ENCODE assay signal across 8 cellular contexts in genomic region chr13:27455331-27455855, GRCh38. TPM values are rescaled to one million over a fixed set of nuclear protein-coding genes. Genes with fewer than 3 reads are reported as not detected.
A peak's percentile ranks its signal among the peaks of the same experiment; 100 is the strongest.
DNase-seq lines count a peak whose midpoint lies in the region; ATAC-seq and TF ChIP-seq lines count a peak whose summit lies in the region.

No MANE protein-coding gene starts in this region.

- peak in 4 of 5 donors; percentile 33 to 40 (median 36) for DNase-seq in CD4-positive, alpha-beta memory T cell
- DNase-seq in KG1 (lab: John Stamatoyannopoulos, UW) (peak; percentile 44), ascending aorta (ENCODE audit: low spot score in 2 of 2) (no peak), natural killer cell (no peak), NCI-H345 treated with DMSO at 0.1 percent for 48 hours (lab: John Stamatoyannopoulos, UW; ENCODE audit: unreplicated experiment) (no peak)

- peaks cover 0 to 7% of the 10 kb centered on the region in 2 donors for H3K36me3 Mint-ChIP-seq in CD4-positive, alpha-beta memory T cell
- no peaks in the 10 kb centered on the region for H3K36me3 Mint-ChIP-seq in natural killer cell

- H3K27ac ChIP-seq in CD4-positive, alpha-beta memory T cell (ENCODE audit: low read depth, low read length): peak overlapping the region; percentile 73
- H3K27ac ChIP-seq in ascending aorta: no peak overlapping the region

- peaks cover 32% of the 10 kb centered on the region for H3K4me1 ChIP-seq in CD4-positive, alpha-beta memory T cell (ENCODE audit: insufficient read depth, low read length)
- H3K4me1 ChIP-seq in ascending aorta: peaks cover 0 to 3% of the 10 kb centered on the region in 2 donors

- H3K4me1 Mint-ChIP-seq in CD4-positive, alpha-beta memory T cell: peaks cover 16 to 44% (median 29%) of the 10 kb centered on the region in 4 donors
- H3K4me1 Mint-ChIP-seq in natural killer cell: peaks cover 17 to 26% of the 10 kb centered on the region in 2 donors

- TF ChIP-seq CTCF in ascending aorta (IDR thresholded peaks at IDR 0.05): no peak
- TF ChIP-seq CTCF in natural killer cell (IDR thresholded peaks at IDR 0.05): no peak

- H3K4me3 ChIP-seq in CD4-positive, alpha-beta memory T cell (ENCODE audit: low read length in 2 of 2): peak overlapping the region; percentile 48 to 59
- H3K4me3 ChIP-seq in ascending aorta: peak overlapping the region; percentile 2 to 31

- H3K36me3 ChIP-seq in CD4-positive, alpha-beta memory T cell (ENCODE audit: insufficient read depth, low read length): no peaks in the 10 kb centered on the region
- no peaks in the 10 kb centered on the region for H3K36me3 ChIP-seq in ascending aorta

- peaks cover 0 to 2% of the 10 kb centered on the region in 2 donors for H3K27me3 Mint-ChIP-seq in CD4-positive, alpha-beta memory T cell
- H3K27me3 Mint-ChIP-seq in natural killer cell (ENCODE audit: low read depth in 2 of 2): peaks cover 0 to 3% of the 10 kb centered on the region in 2 donors

- CTCF ChIA-PET in CD4-positive, alpha-beta memory T cell (lab: Charles Lee; ENCODE audit: partially characterized antibody): interaction anchor here (0.5 to 4.3 kb wide), 11 partner anchors 13 to 375 kb away, joined by 3 to 31 read pairs (median 6); partner anchors contain the start of gene GTF3A

- no peaks in the 10 kb centered on the region for H3K9me3 ChIP-seq in CD4-positive, alpha-beta memory T cell (ENCODE audit: control insufficient read depth in 1 of 2, low read length in 2 of 2)
- H3K9me3 ChIP-seq in ascending aorta: no peaks in the 10 kb centered on the region

- H3K27me3 ChIP-seq in CD4-positive, alpha-beta memory T cell (ENCODE audit: insufficient read depth, low read length): no peaks in the 10 kb centered on the region
- no peaks in the 10 kb centered on the region for H3K27me3 ChIP-seq in ascending aorta

- intact Hi-C loops in CD4-positive, alpha-beta memory T cell (cut with micrococcal nuclease): loop anchor here (10.0 kb wide), 1 partner anchor 1199 kb away; the partner anchor contains the start of gene POMP
- intact Hi-C loops in ascending aorta (cut with DNase I): loop anchor here (10.0 kb wide), 2 partner anchors 471 to 901 kb away; partner anchors contain the start of gene WASF3
- intact Hi-C loops in natural killer cell (cut with micrococcal nuclease): loop anchor here (10.0 kb wide), 1 partner anchor 51 kb away; no protein-coding TSS in a partner anchor

- H3K27ac Mint-ChIP-seq in CD4-positive, alpha-beta memory T cell: peak overlapping the region; percentile 96 to 99 (median 98)
- peak overlapping the region; percentile 94 to 97 for H3K27ac Mint-ChIP-seq in natural killer cell

- H3K4me3 Mint-ChIP-seq in CD4-positive, alpha-beta memory T cell: peak overlapping the region; percentile 89 to 98 (median 94)
- peak overlapping the region; percentile 93 for H3K4me3 Mint-ChIP-seq in natural killer cell

- peak in 2 of 3 donors; percentile 16 to 31 for ATAC-seq in natural killer cell
- no peak for ATAC-seq in GM19351 (IDR thresholded peaks at IDR 0.05; ENCODE audit: unreplicated experiment)
- ATAC-seq in HG03432 (IDR thresholded peaks at IDR 0.05; ENCODE audit: unreplicated experiment): no peak
- no peak for ATAC-seq in HG03280 (IDR thresholded peaks at IDR 0.05; ENCODE audit: unreplicated experiment)

- POLR2A ChIA-PET in CD4-positive, alpha-beta memory T cell (lab: Charles Lee; ENCODE audit: partially characterized antibody): interaction anchor here (1.0 to 12.2 kb wide), 7 partner anchors 10 to 165 kb away, joined by 3 to 588 read pairs (median 4); partner anchors contain the start of genes GTF3A, LNX2 and POLR1D

- no peaks in the 10 kb centered on the region for H3K9me3 Mint-ChIP-seq in CD4-positive, alpha-beta memory T cell
- no peaks in the 10 kb centered on the region for H3K9me3 Mint-ChIP-seq in natural killer cell

RNA-seq across cellular contexts. Expression of gene MTIF3, which starts 5.0 kb away (rescaled TPM):
- 10 to 100 TPM; 86.4 to 92.4 TPM for total RNA-seq in CD4-positive, alpha-beta memory T cell
- 10 to 100 TPM; 85.6 to 94.4 TPM for polyA plus RNA-seq in CD4-positive, alpha-beta memory T cell
- 23.6 TPM for total RNA-seq in ascending aorta
- 10 to 100 TPM; 30.2 to 56.6 (median 36.8) TPM for total RNA-seq in natural killer cell

RNA-seq across cellular contexts. Expression of gene GTF3A, which starts 31.0 kb away (rescaled TPM):
- total RNA-seq in CD4-positive, alpha-beta memory T cell: 100 to 1,000 TPM; 225 to 236 TPM
- polyA plus RNA-seq in CD4-positive, alpha-beta memory T cell: 100 to 1,000 TPM; 596 to 688 TPM
- total RNA-seq in ascending aorta (197 TPM), natural killer cell (100 to 1,000 TPM; 129 to 132 (median 130) TPM)

Comparison
In these comparisons a context has a peak if more than half of its experiments do, and no peak if none do; other contexts are left out.
1. DNase-seq: peak in CD4-positive, alpha-beta memory T cell (4 of 5) and KG1 (single experiment); none in ascending aorta (0 of 2), natural killer cell (single experiment) and NCI-H345 treated with DMSO at 0.1 percent for 48 hours (single experiment).
2. ATAC-seq: peak in natural killer cell (2 of 3); none in GM19351 (single experiment), HG03432 (single experiment) and HG03280 (single experiment).